Comparison of ENCODE assay signal across 1 cellular context in genomic region chr7:158827411-158828342, GRCh38.
A peak's percentile ranks its signal among the peaks of the same experiment; 100 is the strongest.
TF ChIP-seq lines count a peak whose summit lies in the region.

No MANE protein-coding gene starts in this region.

TF ChIP-seq in K562, 482 proteins besides CTCF, POLR2A, EP300 and RAD21 (continued from another document and continues in another):
- TF ChIP-seq REST (CRISPR knock-in tag; IDR thresholded peaks at IDR 0.05; ENCODE audit: low read depth) (no peak), ZSCAN32 (CRISPR knock-in tag; IDR thresholded peaks at IDR 0.05) (no peak), SFPQ (IDR thresholded peaks at IDR 0.05; ENCODE audit: low read depth, low read length) (no peak), ZBTB2 (IDR thresholded peaks at IDR 0.05) (0 out of 2 replicates have a peak, but pooled peaks have one; percentile 49), TCF7L2 (IDR thresholded peaks at IDR 0.05; ENCODE audit: low read depth, low read length) (no peak), TSHZ1 (CRISPR knock-in tag; IDR thresholded peaks at IDR 0.05) (no peak), NFRKB (IDR thresholded peaks at IDR 0.05; ENCODE audit: low read depth) (no peak), SAP30 (IDR thresholded peaks at IDR 0.05; ENCODE audit: borderline replicate concordance, insufficient read depth, low read depth, low read length, poor library complexity, severe bottlenecking) (peak; percentile 55), MCM5 (IDR thresholded peaks at IDR 0.05; ENCODE audit: low read depth) (no peak), KAT8 (IDR thresholded peaks at IDR 0.05; ENCODE audit: low read depth) (no peak), CREM (IDR thresholded peaks at IDR 0.05; ENCODE audit: low read depth) (peak; percentile 92), CEBPZ (IDR thresholded peaks at IDR 0.05; ENCODE audit: borderline replicate concordance, low read depth, low read length) (no peak), HMGXB4 (CRISPR knock-in tag; IDR thresholded peaks at IDR 0.05) (no peak), ZBTB40 (IDR thresholded peaks at IDR 0.05) (peak; percentile 58; the same call in 1 of the 2 replicates), ZBTB40 (CRISPR knock-in tag; IDR thresholded peaks at IDR 0.05) (no peak), TFE3 (CRISPR knock-in tag; IDR thresholded peaks at IDR 0.05) (no peak), RBBP5 (IDR thresholded peaks at IDR 0.05; ENCODE audit: borderline replicate concordance, insufficient read depth, low read length, poor library complexity, severe bottlenecking) (no peak), ZKSCAN3 (CRISPR knock-in tag; IDR thresholded peaks at IDR 0.05) (no peak), HMG20B (CRISPR knock-in tag; IDR thresholded peaks at IDR 0.05) (no peak), ELF4 (CRISPR knock-in tag; IDR thresholded peaks at IDR 0.05) (no peak), SRF (CRISPR knock-in tag; IDR thresholded peaks at IDR 0.05) (no peak), POLR2AphosphoS5 (IDR thresholded peaks at IDR 0.05; ENCODE audit: control insufficient read depth, insufficient read depth, low read depth, low read length) (no peak), PRMT5 (CRISPR knock-in tag; IDR thresholded peaks at IDR 0.05) (no peak)
